Comparison of ENCODE assay signal across 17 cellular contexts in genomic region chr7:108225531-108226181, GRCh38.
A peak's percentile ranks its signal among the peaks of the same experiment; 100 is the strongest.
DNase-seq lines count a peak whose midpoint lies in the region; ATAC-seq, FAIRE-seq and TF ChIP-seq lines count a peak whose summit lies in the region.
"Had no signal": no experiment of that assay in that cellular context is flagged by ENCODE, and none has a peak within 500 bp of the region (broad histone marks: within the 10 kb centered on the region; RNA-seq: fewer than 3 reads in every experiment).

No MANE protein-coding gene starts in this region.

- POLR2A ChIA-PET in A549 (lab: Yijun Ruan, JAX) = no interaction called here
- POLR2A ChIA-PET in HepG2 (lab: Yijun Ruan, JAX) = no interaction called here

- H3K36me3 ChIP-seq in adipocyte (ENCODE audit: control insufficient read depth, insufficient read depth, low read length, severe bottlenecking) = peaks cover 54% of the 10 kb centered on the region
- no peaks in the 10 kb centered on the region for H3K36me3 ChIP-seq in HepG2 (replicated peaks in 1 of 2; ENCODE audit: control insufficient read depth in 1 of 2, insufficient read depth in 2 of 2, low read length in 2 of 2)

- no peak overlapping the region for H2AFZ ChIP-seq in HepG2 (ENCODE audit: low read length)
- H2AFZ ChIP-seq: GM23248 had no signal

- H3K27ac ChIP-seq in A549 = peak overlapping the region; percentile 54 to 69
- no peak overlapping the region for H3K27ac ChIP-seq in HepG2 (ENCODE audit: extremely low read length, insufficient read depth, low read length)
- H3K27ac ChIP-seq: GM23248 had no signal

- H3K79me2 ChIP-seq in HepG2 (ENCODE audit: insufficient read depth, low read length) = no peaks in the 10 kb centered on the region

- TF ChIP-seq RAD21 in A549 (conservative IDR thresholded peaks at IDR 0.05 in 1 of 2, IDR thresholded peaks at IDR 0.05 in 1 of 2) = 0 out of 5 replicates have a peak, but pooled peaks of 1 of the 2 experiments have one; percentile 7
- TF ChIP-seq RAD21 in HepG2 (CRISPR knock-in tag; IDR thresholded peaks at IDR 0.05) = no peak

- CTCF ChIA-PET in A549 (lab: Yijun Ruan, JAX) (interaction anchor here (1.8 kb wide), 1 partner anchor 15 kb away, joined by 5 read pairs; no protein-coding TSS in a partner anchor), HepG2 (lab: Yijun Ruan, JAX; ENCODE audit: low intra/inter-chr PET ratio, low total read pairs) (no interaction called here)

- peaks cover 87% of the 10 kb centered on the region for H3K4me1 ChIP-seq in A549
- H3K4me1 ChIP-seq in adipocyte (ENCODE audit: control insufficient read depth, insufficient read depth, low read length) = peaks cover 52% of the 10 kb centered on the region
- H3K4me1 ChIP-seq in HepG2 (ENCODE audit: insufficient read depth, low read length) = no peaks in the 10 kb centered on the region

- H3K4me2 ChIP-seq in A549 (peak overlapping the region; percentile 15), HepG2 (ENCODE audit: low read depth, low read length) (no peak overlapping the region)

- no TSS peak for BruUV-seq in HepG2 (replicated peaks; lab: Mats Ljungman, UMichigan)

- no peak for ATAC-seq in A549
- no peak for ATAC-seq in HepG2

- DNase-seq in A549 (ENCODE audit: low read depth in 1 of 2, low spot score in 1 of 2) = no peak
- DNase-seq in GM12891 (ENCODE audit: insufficient read length, low spot score) = no peak
- DNase-seq in NCI-H69 (lab: John Stamatoyannopoulos, UW) = peak; percentile 13
- no peak for DNase-seq in adipocyte (ENCODE audit: low read depth)
- no peak for DNase-seq in DMS79 (lab: John Stamatoyannopoulos, UW)
- DNase-seq in stimulated activated naive CD4-positive, alpha-beta T cell (lab: John Stamatoyannopoulos, UW) = no peak
- DNase-seq in GF-D8 (lab: John Stamatoyannopoulos, UW) = no peak
- no peak for DNase-seq in HepG2 (ENCODE audit: low spot score)
- DNase-seq: 8988T; ACHN; C1 segment of cervical spinal cord; CD4-positive, alpha-beta memory T cell; DMS79 treated with DMSO at 0.1 percent for 48 hours; GDM1 had no signal

- in situ Hi-C loops in HepG2 (cut with HindIII; ENCODE audit: extremely low pct_ligation_motif_present, low pct_unique_long_range_greater_than_20kb) = no loop called here

- TF ChIP-seq CTCF in A549 (IDR thresholded peaks at IDR 0.05) (no peak), HepG2 (CRISPR knock-in tag; IDR thresholded peaks at IDR 0.05) (no peak)

- peaks cover 5% of the 10 kb centered on the region; the same call in 1 of the 3 replicates for H3K9me3 ChIP-seq in A549
- no peaks in the 10 kb centered on the region for H3K9me3 ChIP-seq in adipocyte (ENCODE audit: control insufficient read depth, low read length)
- H3K9me3 ChIP-seq in HepG2 (ENCODE audit: low read length) = no peaks in the 10 kb centered on the region

- H3K9ac ChIP-seq in adipocyte (ENCODE audit: low read length) (no peak overlapping the region), HepG2 (ENCODE audit: insufficient read depth, low read depth, low read length) (no peak overlapping the region)
- H3K9ac ChIP-seq: GM23248 had no signal

- no peak overlapping the region for H3K4me3 ChIP-seq in A549
- H3K4me3 ChIP-seq in adipocyte (ENCODE audit: low read length) = peak overlapping the region; percentile 51
- H3K4me3 ChIP-seq in HepG2 (replicated peaks in 1 of 3; ENCODE audit: insufficient read depth in 1 of 3, low read depth in 2 of 3, low read length in 3 of 3) = no peak overlapping the region
- H3K4me3 ChIP-seq: GM23248 had no signal

- intact Hi-C loops in HepG2 (cut with micrococcal nuclease; ENCODE audit: unreplicated experiment) = no loop called here

- no peaks in the 10 kb centered on the region for H4K20me1 ChIP-seq in HepG2 (ENCODE audit: insufficient read depth, low read length)

- no peak for TF ChIP-seq EP300 in A549 (IDR thresholded peaks at IDR 0.05)
- no peak for TF ChIP-seq EP300 in HepG2 (IDR thresholded peaks at IDR 0.05; ENCODE audit: low read depth in 2 of 2, low read length in 2 of 2)
- no peak for TF ChIP-seq EP300 in HepG2 (CRISPR knock-in tag; IDR thresholded peaks at IDR 0.05; ENCODE audit: borderline replicate concordance)

- H3K27me3 ChIP-seq in adipocyte (replicated peaks; ENCODE audit: control insufficient read depth, insufficient read depth, low read length) = no peaks in the 10 kb centered on the region
- no peaks in the 10 kb centered on the region; a peak in 1 of 5 replicates for H3K27me3 ChIP-seq in HepG2 (ENCODE audit: control insufficient read depth in 1 of 2, insufficient read depth in 2 of 2, low read length in 2 of 2)

- TF ChIP-seq POLR2A in A549 (IDR thresholded peaks at IDR 0.05; ENCODE audit: low read length) (no peak), GM12891 (IDR thresholded peaks at IDR 0.05; ENCODE audit: low read depth, low read length) (no peak), HepG2 (IDR thresholded peaks at IDR 0.05; ENCODE audit: insufficient read depth in 1 of 2, low read depth in 2 of 2, low read length in 2 of 2) (no peak)

- WGBS in A549 (ENCODE audit: missing lambda C conversion rate) = 46% methylated on average over 2 of the region's 2 CpGs
- 13% methylated on average over 2 of the region's 2 CpGs for WGBS in HepG2 (ENCODE audit: low lambda C conversion rate)

- FAIRE-seq in A549 (lab: Jason Lieb, UNC) (peak; percentile 83), GM12891 (lab: Jason Lieb, UNC) (peak; percentile 41), HepG2 (lab: Jason Lieb, UNC) (no peak)
- FAIRE-seq: GM18507, H54 had no signal

TF ChIP-seq in A549, 52 proteins besides CTCF, POLR2A, EP300 and RAD21:
- TF ChIP-seq CEBPB (IDR thresholded peaks at IDR 0.05) (peak in 1 of 2 experiments; percentile 29; a peak in 1 of 4 replicates), CHD2 (IDR thresholded peaks at IDR 0.05; ENCODE audit: low read length, partially characterized antibody) (no peak)

TF ChIP-seq in GM12891, 5 proteins besides CTCF, POLR2A, EP300 and RAD21:
- TF ChIP-seq POLR2AphosphoS5 (IDR thresholded peaks at IDR 0.05; ENCODE audit: low read depth, low read length) (no peak), POU2F2 (IDR thresholded peaks at IDR 0.05; ENCODE audit: low read depth, low read length) (no peak), PAX5 (IDR thresholded peaks at IDR 0.05; ENCODE audit: insufficient read depth, low read length, severe bottlenecking) (no peak), SPI1 (IDR thresholded peaks at IDR 0.05; ENCODE audit: low read depth, low read length) (no peak), TAF1 (IDR thresholded peaks at IDR 0.05; ENCODE audit: low read depth, low read length) (no peak)
TF ChIP-seq in GM12891: peak in this region for 0.

TF ChIP-seq in HepG2, 621 proteins besides CTCF, POLR2A, EP300 and RAD21:
- TF ChIP-seq SP2 (CRISPR knock-in tag; IDR thresholded peaks at IDR 0.05) (no peak), ELF1 (CRISPR knock-in tag; IDR thresholded peaks at IDR 0.05) (no peak), TAF15 (IDR thresholded peaks at IDR 0.05; ENCODE audit: low read depth, low read length, poor library complexity, severe bottlenecking) (no peak), NFKBIZ (CRISPR knock-in tag; IDR thresholded peaks at IDR 0.05) (no peak)
